Comparison of ENCODE assay signal across 26 cellular contexts in genomic region chr3:191649626-191650025, GRCh38.
DNase-seq lines count a peak whose midpoint lies in the region; ATAC-seq, FAIRE-seq and TF ChIP-seq lines count a peak whose summit lies in the region.
"Had no signal": no experiment of that assay in that cellular context is flagged by ENCODE, and none has a peak within 500 bp of the region (broad histone marks: within the 10 kb centered on the region; RNA-seq: fewer than 3 reads in every experiment).

No MANE protein-coding gene starts in this region.

- TF ChIP-seq CTCF in Caco-2 (IDR thresholded peaks at IDR 0.05; ENCODE audit: insufficient read depth in 1 of 2, low read depth in 1 of 2, low read length in 1 of 2, severe bottlenecking in 1 of 2, unreplicated experiment in 1 of 2) (no peak), bronchial epithelial cell (IDR thresholded peaks at IDR 0.05; ENCODE audit: insufficient read depth, low read length, severe bottlenecking) (no peak), foreskin keratinocyte (conservative IDR thresholded peaks at IDR 0.05) (no peak)

- H3K4me3 ChIP-seq in Caco-2 (ENCODE audit: low read depth, low read length) (no peak overlapping the region), bronchial epithelial cell (ENCODE audit: low read depth, low read length) (no peak overlapping the region), trophoblast cell (ENCODE audit: low read depth, low read length) (no peak overlapping the region)
- H3K4me3 ChIP-seq: A549; BLaER1 treated with 17β-estradiol and CSF1 and Interleukin-3, amounts not matched to agents 10 nM and 100 nM; GM23248 had no signal

- no peak overlapping the region for H3K4me2 ChIP-seq in trophoblast cell (ENCODE audit: low read length)
- H3K4me2 ChIP-seq: A549; BLaER1 treated with 17β-estradiol and CSF1 and Interleukin-3, amounts not matched to agents 10 nM and 100 nM had no signal

- H3K4me3 Mint-ChIP-seq in Caco-2 (ENCODE audit: unreplicated experiment), result no peak overlapping the region
- H3K4me3 Mint-ChIP-seq: CD14-positive monocyte; CD4-positive, alpha-beta T cell; CD8-positive, alpha-beta memory T cell had no signal

- DNase-seq in Caco-2, result no peak
- peak; percentile 50 for DNase-seq in bronchial epithelial cell (ENCODE audit: low read depth)
- peak; percentile 37 to 73 for DNase-seq in foreskin keratinocyte
- DNase-seq in trophoblast cell, result peak; percentile 12 to 65
- DNase-seq in NCI-H146 treated with DMSO at 0.1 percent for 48 hours (lab: John Stamatoyannopoulos, UW; ENCODE audit: unreplicated experiment), result no peak
- DNase-seq: 8988T; ACHN; AML-193; BE2C; Calu3; CD4-positive, alpha-beta T cell; CD8-positive, alpha-beta memory T cell; DMS53; DMS79 treated with DMSO at 0.1 percent for 48 hours; GF-D8; GM23248; H7; HCEC 1CT had no signal

- no peak overlapping the region for H4K8ac ChIP-seq in trophoblast cell (ENCODE audit: low read depth, low read length)

- H3K9me3 ChIP-seq in Caco-2 (peaks cover 12% of the 10 kb centered on the region), trophoblast cell (ENCODE audit: insufficient read depth, low read depth, low read length) (peaks cover 5% of the 10 kb centered on the region)
- H3K9me3 ChIP-seq: A549, BE2C had no signal

- intact Hi-C loops in Caco-2 (cut with micrococcal nuclease; ENCODE audit: unreplicated experiment), result no loop called here

- H2AK5ac ChIP-seq in trophoblast cell (ENCODE audit: low read length), result no peak overlapping the region

- POLR2A ChIA-PET in Caco-2 (lab: Charles Lee), result no interaction called here

- no peaks in the 10 kb centered on the region for H3K79me1 ChIP-seq in trophoblast cell (ENCODE audit: low read length)

- BruUV-seq in Caco-2 (replicated peaks; lab: Mats Ljungman, UMichigan), result no TSS peak

- no peak overlapping the region for H3K14ac ChIP-seq in trophoblast cell (ENCODE audit: low read length)

- H3K36me3 Mint-ChIP-seq in Caco-2 (ENCODE audit: insufficient read depth, unreplicated experiment), result no peaks in the 10 kb centered on the region
- H3K36me3 Mint-ChIP-seq: CD14-positive monocyte; CD8-positive, alpha-beta memory T cell had no signal

- H3K9ac ChIP-seq in trophoblast cell (ENCODE audit: low read length), result no peak overlapping the region
- H3K9ac ChIP-seq: BLaER1 treated with 17β-estradiol and CSF1 and Interleukin-3, amounts not matched to agents 10 nM and 100 nM; GM23248 had no signal

- no peak overlapping the region for H3K23ac ChIP-seq in trophoblast cell (ENCODE audit: low read length)

- ATAC-seq in foreskin keratinocyte (peak; percentile 9), GM19397 (IDR thresholded peaks at IDR 0.05; ENCODE audit: unreplicated experiment) (no peak), GM18867 (IDR thresholded peaks at IDR 0.05; ENCODE audit: unreplicated experiment) (no peak)
- ATAC-seq: A549 had no signal

- peaks cover 49% of the 10 kb centered on the region for H3K9me3 Mint-ChIP-seq in Caco-2 (ENCODE audit: unreplicated experiment)

- no peak overlapping the region for H3K18ac ChIP-seq in trophoblast cell (ENCODE audit: low read length)

- H3K4me1 ChIP-seq in Caco-2 (peaks cover 20% of the 10 kb centered on the region), foreskin keratinocyte (peaks cover 8% of the 10 kb centered on the region), trophoblast cell (ENCODE audit: control insufficient read depth in 1 of 2, insufficient read depth in 2 of 2, low read length in 2 of 2) (no peaks in the 10 kb centered on the region)
- H3K4me1 ChIP-seq: A549; BE2C; BLaER1 treated with 17β-estradiol and CSF1 and Interleukin-3, amounts not matched to agents 10 nM and 100 nM had no signal

- H3K27me3 Mint-ChIP-seq in Caco-2 (ENCODE audit: insufficient read depth, unreplicated experiment), result no peaks in the 10 kb centered on the region
- H3K27me3 Mint-ChIP-seq: CD4-positive, alpha-beta T cell; CD8-positive, alpha-beta memory T cell had no signal

- H3K27ac Mint-ChIP-seq in Caco-2 (ENCODE audit: unreplicated experiment), result peak overlapping the region; percentile 14
- H3K27ac Mint-ChIP-seq: CD14-positive monocyte; CD4-positive, alpha-beta T cell had no signal

- no peak overlapping the region for H2BK5ac ChIP-seq in trophoblast cell (ENCODE audit: low read depth, low read length, poor library complexity)

- CTCF ChIA-PET in Caco-2 (lab: Charles Lee), result no interaction called here

- H3K4ac ChIP-seq in trophoblast cell (ENCODE audit: low read depth, low read length), result no peak overlapping the region

- FAIRE-seq in bronchial epithelial cell (lab: Jason Lieb, UNC), result no peak
- FAIRE-seq: A549, GM12891, GM18507, H1 had no signal

- H3K4me1 Mint-ChIP-seq in Caco-2 (ENCODE audit: low read depth, unreplicated experiment), result peaks cover 13% of the 10 kb centered on the region
- H3K4me1 Mint-ChIP-seq: CD14-positive monocyte; CD8-positive, alpha-beta memory T cell had no signal

- H3K27ac ChIP-seq in foreskin keratinocyte (no peak overlapping the region), trophoblast cell (ENCODE audit: low read depth, low read length) (no peak overlapping the region)
- H3K27ac ChIP-seq: A549; BLaER1 treated with 17β-estradiol and CSF1 and Interleukin-3, amounts not matched to agents 10 nM and 100 nM; GM23248 had no signal

- H3K79me2 ChIP-seq in trophoblast cell (ENCODE audit: control insufficient read depth, insufficient read depth, low read length, poor library complexity), result no peaks in the 10 kb centered on the region

- H4K91ac ChIP-seq in trophoblast cell (ENCODE audit: low read depth, low read length), result no peak overlapping the region

- H2BK12ac ChIP-seq in trophoblast cell (ENCODE audit: low read length), result no peak overlapping the region

- no peak overlapping the region for H4K12ac ChIP-seq in trophoblast cell (ENCODE audit: low read depth, low read length)

- H3K27me3 ChIP-seq in Caco-2 (replicated peaks; ENCODE audit: control insufficient read depth, insufficient read depth, low read length), result no peaks in the 10 kb centered on the region
- no peaks in the 10 kb centered on the region for H3K27me3 ChIP-seq in bronchial epithelial cell (ENCODE audit: control insufficient read depth, insufficient read depth, low read length)
- no peaks in the 10 kb centered on the region for H3K27me3 ChIP-seq in foreskin keratinocyte
- no peaks in the 10 kb centered on the region for H3K27me3 ChIP-seq in trophoblast cell (ENCODE audit: insufficient read depth, low read length)
- H3K27me3 ChIP-seq: BE2C; BLaER1 treated with 17β-estradiol and CSF1 and Interleukin-3, amounts not matched to agents 10 nM and 100 nM had no signal

- H3K36me3 ChIP-seq in Caco-2 (ENCODE audit: control insufficient read depth, insufficient read depth, low read length), result peaks cover 1% of the 10 kb centered on the region; the same call in 1 of the 2 replicates
- no peaks in the 10 kb centered on the region for H3K36me3 ChIP-seq in bronchial epithelial cell (ENCODE audit: control insufficient read depth, insufficient read depth, low read length)
- no peaks in the 10 kb centered on the region for H3K36me3 ChIP-seq in trophoblast cell (ENCODE audit: control insufficient read depth in 1 of 2, insufficient read depth in 2 of 2, low read length in 2 of 2)
- H3K36me3 ChIP-seq: BE2C; BLaER1 treated with 17β-estradiol and CSF1 and Interleukin-3, amounts not matched to agents 10 nM and 100 nM had no signal

- no peak overlapping the region for H2AFZ ChIP-seq in trophoblast cell (ENCODE audit: insufficient read depth, low read length, poor library complexity)
- H2AFZ ChIP-seq: GM23248 had no signal

- no peak overlapping the region for H2BK120ac ChIP-seq in trophoblast cell (ENCODE audit: insufficient read depth, low read length, poor library complexity)

- no CpG with 5 or more reads among the region's 1 CpG for WGBS in trophoblast cell (ENCODE audit: extremely low coverage, insufficient coverage, insufficient read length)

Comparison
In these comparisons a context has a peak if more than half of its experiments do, and no peak if none do; other contexts are left out.
1. DNase-seq: peak in bronchial epithelial cell (single experiment), foreskin keratinocyte (2 of 2) and trophoblast cell (2 of 2); none in Caco-2 (0 of 2) and NCI-H146 treated with DMSO at 0.1 percent for 48 hours (single experiment).